1 cellular context compared by ENCODE assay signal in the genomic region with DNA sequence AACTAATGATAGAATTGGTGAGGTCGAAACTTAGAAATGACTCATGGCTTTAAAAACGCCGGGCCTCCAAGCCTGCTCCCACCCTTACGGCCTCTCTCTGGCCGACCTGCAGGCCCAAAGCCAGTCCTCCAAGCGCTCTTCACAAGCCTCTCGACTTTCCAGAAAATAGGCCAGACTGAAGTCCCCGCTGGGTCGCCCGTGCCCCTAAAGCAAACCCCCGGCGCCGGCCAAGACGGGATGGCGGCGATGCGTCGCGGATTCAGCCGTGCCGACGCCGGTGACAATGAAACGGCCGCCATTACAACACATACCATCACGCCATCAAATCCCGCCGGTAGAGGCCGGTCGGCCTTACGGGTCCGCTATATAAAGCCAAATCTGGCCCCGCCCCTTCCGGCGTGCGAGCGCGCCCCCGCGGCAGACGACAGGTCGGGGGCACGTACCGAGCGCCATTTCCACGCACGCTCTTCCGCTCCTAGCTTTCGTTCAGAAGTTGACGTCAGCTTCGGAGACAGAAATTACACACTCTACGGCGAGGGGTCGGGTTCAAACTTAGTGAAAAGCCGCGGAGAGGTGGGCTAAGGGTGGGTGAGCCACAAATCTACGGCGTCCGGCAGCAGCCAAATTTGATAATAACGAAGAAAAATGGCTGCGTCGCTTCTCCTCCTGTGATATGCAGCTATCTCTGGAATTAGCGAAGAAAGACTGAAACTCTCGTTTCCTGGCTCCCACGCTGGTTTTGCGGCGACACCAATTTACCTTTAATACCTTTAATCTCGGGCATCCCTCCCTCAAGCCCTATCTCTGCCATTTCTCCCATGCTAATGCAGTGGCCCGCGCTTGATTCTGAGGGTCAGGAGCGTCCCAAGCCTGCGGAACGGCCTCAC.
A peak's percentile ranks its signal among the peaks of the same experiment; 100 is the strongest.
TF ChIP-seq lines count a peak whose summit lies in the region.

Gene RPL3, minus strand, starts transcription at position 340 of the 887 bp plus-strand sequence. Its CDS starts 26 bp downstream, at position 314.

TF ChIP-seq in HepG2, 621 proteins besides CTCF, POLR2A, EP300 and RAD21 (continued from another document and continues in another):
- TF ChIP-seq, protein P1, sequence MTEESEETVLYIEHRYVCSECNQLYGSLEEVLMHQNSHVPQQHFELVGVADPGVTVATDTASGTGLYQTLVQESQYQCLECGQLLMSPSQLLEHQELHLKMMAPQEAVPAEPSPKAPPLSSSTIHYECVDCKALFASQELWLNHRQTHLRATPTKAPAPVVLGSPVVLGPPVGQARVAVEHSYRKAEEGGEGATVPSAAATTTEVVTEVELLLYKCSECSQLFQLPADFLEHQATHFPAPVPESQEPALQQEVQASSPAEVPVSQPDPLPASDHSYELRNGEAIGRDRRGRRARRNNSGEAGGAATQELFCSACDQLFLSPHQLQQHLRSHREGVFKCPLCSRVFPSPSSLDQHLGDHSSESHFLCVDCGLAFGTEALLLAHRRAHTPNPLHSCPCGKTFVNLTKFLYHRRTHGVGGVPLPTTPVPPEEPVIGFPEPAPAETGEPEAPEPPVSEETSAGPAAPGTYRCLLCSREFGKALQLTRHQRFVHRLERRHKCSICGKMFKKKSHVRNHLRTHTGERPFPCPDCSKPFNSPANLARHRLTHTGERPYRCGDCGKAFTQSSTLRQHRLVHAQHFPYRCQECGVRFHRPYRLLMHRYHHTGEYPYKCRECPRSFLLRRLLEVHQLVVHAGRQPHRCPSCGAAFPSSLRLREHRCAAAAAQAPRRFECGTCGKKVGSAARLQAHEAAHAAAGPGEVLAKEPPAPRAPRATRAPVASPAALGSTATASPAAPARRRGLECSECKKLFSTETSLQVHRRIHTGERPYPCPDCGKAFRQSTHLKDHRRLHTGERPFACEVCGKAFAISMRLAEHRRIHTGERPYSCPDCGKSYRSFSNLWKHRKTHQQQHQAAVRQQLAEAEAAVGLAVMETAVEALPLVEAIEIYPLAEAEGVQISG (CRISPR knock-in tag; IDR thresholded peaks at IDR 0.05) = peak; percentile 95
- no peak for TF ChIP-seq GRHL1 (CRISPR knock-in tag; conservative IDR thresholded peaks at IDR 0.05)
- TF ChIP-seq, protein P2, sequence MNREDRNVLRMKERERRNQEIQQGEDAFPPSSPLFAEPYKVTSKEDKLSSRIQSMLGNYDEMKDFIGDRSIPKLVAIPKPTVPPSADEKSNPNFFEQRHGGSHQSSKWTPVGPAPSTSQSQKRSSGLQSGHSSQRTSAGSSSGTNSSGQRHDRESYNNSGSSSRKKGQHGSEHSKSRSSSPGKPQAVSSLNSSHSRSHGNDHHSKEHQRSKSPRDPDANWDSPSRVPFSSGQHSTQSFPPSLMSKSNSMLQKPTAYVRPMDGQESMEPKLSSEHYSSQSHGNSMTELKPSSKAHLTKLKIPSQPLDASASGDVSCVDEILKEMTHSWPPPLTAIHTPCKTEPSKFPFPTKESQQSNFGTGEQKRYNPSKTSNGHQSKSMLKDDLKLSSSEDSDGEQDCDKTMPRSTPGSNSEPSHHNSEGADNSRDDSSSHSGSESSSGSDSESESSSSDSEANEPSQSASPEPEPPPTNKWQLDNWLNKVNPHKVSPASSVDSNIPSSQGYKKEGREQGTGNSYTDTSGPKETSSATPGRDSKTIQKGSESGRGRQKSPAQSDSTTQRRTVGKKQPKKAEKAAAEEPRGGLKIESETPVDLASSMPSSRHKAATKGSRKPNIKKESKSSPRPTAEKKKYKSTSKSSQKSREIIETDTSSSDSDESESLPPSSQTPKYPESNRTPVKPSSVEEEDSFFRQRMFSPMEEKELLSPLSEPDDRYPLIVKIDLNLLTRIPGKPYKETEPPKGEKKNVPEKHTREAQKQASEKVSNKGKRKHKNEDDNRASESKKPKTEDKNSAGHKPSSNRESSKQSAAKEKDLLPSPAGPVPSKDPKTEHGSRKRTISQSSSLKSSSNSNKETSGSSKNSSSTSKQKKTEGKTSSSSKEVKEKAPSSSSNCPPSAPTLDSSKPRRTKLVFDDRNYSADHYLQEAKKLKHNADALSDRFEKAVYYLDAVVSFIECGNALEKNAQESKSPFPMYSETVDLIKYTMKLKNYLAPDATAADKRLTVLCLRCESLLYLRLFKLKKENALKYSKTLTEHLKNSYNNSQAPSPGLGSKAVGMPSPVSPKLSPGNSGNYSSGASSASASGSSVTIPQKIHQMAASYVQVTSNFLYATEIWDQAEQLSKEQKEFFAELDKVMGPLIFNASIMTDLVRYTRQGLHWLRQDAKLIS (CRISPR knock-in tag; IDR thresholded peaks at IDR 0.05) = peak; percentile 70; the same call in 1 of the 2 replicates
- peak; percentile 62; the same call in 1 of the 2 replicates for TF ChIP-seq BHLHE40 (IDR thresholded peaks at IDR 0.05; ENCODE audit: low read length)
- peak; percentile 57 for TF ChIP-seq GFI1 (CRISPR knock-in tag; IDR thresholded peaks at IDR 0.05; ENCODE audit: borderline replicate concordance)
- no peak for TF ChIP-seq TRIM24 (CRISPR knock-in tag; IDR thresholded peaks at IDR 0.05)
- TF ChIP-seq KLF15 (CRISPR knock-in tag; IDR thresholded peaks at IDR 0.05; ENCODE audit: borderline replicate concordance) = no peak
- TF ChIP-seq, protein P3, sequence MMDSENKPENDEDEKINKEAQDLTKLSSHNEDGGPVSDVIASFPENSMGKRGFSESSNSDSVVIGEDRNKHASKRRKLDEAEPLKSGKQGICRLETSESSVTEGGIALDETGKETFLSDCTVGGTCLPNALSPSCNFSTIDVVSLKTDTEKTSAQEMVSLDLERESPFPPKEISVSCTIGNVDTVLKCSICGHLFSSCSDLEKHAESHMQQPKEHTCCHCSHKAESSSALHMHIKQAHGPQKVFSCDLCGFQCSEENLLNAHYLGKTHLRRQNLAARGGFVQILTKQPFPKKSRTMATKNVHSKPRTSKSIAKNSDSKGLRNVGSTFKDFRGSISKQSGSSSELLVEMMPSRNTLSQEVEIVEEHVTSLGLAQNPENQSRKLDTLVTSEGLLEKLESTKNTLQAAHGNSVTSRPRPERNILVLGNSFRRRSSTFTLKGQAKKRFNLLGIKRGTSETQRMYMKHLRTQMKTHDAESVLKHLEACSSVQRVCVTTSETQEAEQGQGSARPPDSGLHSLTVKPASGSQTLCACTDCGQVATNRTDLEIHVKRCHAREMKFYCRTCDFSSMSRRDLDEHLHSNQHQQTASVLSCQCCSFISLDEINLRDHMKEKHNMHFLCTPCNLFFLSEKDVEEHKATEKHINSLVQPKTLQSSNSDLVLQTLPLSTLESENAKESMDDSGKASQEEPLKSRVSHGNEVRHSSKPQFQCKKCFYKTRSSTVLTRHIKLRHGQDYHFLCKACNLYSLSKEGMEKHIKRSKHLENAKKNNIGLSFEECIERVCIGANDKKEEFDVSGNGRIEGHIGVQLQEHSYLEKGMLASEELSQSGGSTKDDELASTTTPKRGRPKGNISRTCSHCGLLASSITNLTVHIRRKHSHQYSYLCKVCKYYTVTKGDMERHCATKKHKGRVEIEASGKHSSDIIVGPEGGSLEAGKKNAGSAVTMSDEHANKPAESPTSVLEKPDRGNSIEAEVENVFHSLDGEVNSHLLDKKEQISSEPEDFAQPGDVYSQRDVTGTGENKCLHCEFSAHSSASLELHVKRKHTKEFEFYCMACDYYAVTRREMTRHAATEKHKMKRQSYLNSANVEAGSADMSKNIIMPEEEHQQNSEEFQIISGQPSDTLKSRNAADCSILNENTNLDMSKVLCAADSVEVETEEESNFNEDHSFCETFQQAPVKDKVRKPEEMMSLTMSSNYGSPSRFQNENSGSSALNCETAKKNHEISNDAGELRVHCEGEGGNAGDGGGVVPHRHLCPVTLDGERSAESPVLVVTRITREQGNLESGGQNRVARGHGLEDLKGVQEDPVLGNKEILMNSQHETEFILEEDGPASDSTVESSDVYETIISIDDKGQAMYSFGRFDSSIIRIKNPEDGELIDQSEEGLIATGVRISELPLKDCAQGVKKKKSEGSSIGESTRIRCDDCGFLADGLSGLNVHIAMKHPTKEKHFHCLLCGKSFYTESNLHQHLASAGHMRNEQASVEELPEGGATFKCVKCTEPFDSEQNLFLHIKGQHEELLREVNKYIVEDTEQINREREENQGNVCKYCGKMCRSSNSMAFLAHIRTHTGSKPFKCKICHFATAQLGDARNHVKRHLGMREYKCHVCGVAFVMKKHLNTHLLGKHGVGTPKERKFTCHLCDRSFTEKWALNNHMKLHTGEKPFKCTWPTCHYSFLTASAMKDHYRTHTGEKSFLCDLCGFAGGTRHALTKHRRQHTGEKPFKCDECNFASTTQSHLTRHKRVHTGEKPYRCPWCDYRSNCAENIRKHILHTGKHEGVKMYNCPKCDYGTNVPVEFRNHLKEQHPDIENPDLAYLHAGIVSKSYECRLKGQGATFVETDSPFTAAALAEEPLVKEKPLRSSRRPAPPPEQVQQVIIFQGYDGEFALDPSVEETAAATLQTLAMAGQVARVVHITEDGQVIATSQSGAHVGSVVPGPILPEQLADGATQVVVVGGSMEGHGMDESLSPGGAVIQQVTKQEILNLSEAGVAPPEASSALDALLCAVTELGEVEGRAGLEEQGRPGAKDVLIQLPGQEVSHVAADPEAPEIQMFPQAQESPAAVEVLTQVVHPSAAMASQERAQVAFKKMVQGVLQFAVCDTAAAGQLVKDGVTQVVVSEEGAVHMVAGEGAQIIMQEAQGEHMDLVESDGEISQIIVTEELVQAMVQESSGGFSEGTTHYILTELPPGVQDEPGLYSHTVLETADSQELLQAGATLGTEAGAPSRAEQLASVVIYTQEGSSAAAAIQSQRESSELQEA (CRISPR knock-in tag; IDR thresholded peaks at IDR 0.05; ENCODE audit: not compliant biosample characterization) = peak; percentile 80
- peak; percentile 87 for TF ChIP-seq ZNF772 (CRISPR knock-in tag; IDR thresholded peaks at IDR 0.05)
- no peak for TF ChIP-seq PRPF4 (IDR thresholded peaks at IDR 0.05; ENCODE audit: low read depth, low read length, poor library complexity, severe bottlenecking)
- no peak; the same call in none of the 2 replicates for TF ChIP-seq SMAD9 (CRISPR knock-in tag; IDR thresholded peaks at IDR 0.05)
- TF ChIP-seq MIER2 (CRISPR knock-in tag; IDR thresholded peaks at IDR 0.05) = peak; percentile 40; the same call in 1 of the 2 replicates
- peak; percentile 93 for TF ChIP-seq YY1 (IDR thresholded peaks at IDR 0.05; ENCODE audit: insufficient read depth, insufficient replicate concordance, low read depth, low read length)
- peak; percentile 65 for TF ChIP-seq DBP (CRISPR knock-in tag; IDR thresholded peaks at IDR 0.05; ENCODE audit: not compliant biosample characterization)
- TF ChIP-seq SP2 (CRISPR knock-in tag; IDR thresholded peaks at IDR 0.05) = peak; percentile 72
- TF ChIP-seq, protein P4, sequence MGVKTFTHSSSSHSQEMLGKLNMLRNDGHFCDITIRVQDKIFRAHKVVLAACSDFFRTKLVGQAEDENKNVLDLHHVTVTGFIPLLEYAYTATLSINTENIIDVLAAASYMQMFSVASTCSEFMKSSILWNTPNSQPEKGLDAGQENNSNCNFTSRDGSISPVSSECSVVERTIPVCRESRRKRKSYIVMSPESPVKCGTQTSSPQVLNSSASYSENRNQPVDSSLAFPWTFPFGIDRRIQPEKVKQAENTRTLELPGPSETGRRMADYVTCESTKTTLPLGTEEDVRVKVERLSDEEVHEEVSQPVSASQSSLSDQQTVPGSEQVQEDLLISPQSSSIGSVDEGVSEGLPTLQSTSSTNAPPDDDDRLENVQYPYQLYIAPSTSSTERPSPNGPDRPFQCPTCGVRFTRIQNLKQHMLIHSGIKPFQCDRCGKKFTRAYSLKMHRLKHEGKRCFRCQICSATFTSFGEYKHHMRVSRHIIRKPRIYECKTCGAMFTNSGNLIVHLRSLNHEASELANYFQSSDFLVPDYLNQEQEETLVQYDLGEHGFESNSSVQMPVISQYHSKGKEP (CRISPR knock-in tag; IDR thresholded peaks at IDR 0.05) = peak; percentile 53; the same call in 1 of the 2 replicates
- TF ChIP-seq ZNF589 (CRISPR knock-in tag; conservative IDR thresholded peaks at IDR 0.05) = peak; percentile 83; the same call in 1 of the 2 replicates
- peak; percentile 80; the same call in 1 of the 2 replicates for TF ChIP-seq MYPOP (CRISPR knock-in tag; IDR thresholded peaks at IDR 0.05)
- TF ChIP-seq, protein P5, sequence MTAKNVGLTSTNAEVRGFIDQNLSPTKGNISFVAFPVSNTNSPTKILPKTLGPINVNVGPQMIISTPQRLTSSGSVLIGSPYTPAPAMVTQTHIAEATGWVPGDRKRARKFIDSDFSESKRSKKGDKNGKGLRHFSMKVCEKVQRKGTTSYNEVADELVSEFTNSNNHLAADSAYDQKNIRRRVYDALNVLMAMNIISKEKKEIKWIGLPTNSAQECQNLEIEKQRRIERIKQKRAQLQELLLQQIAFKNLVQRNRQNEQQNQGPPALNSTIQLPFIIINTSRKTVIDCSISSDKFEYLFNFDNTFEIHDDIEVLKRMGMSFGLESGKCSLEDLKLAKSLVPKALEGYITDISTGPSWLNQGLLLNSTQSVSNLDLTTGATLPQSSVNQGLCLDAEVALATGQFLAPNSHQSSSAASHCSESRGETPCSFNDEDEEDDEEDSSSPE (CRISPR knock-in tag; IDR thresholded peaks at IDR 0.05) = peak; percentile 81
- TF ChIP-seq MBD4 (IDR thresholded peaks at IDR 0.05; ENCODE audit: borderline replicate concordance, low read length) = no peak
- no peak for TF ChIP-seq ZNF749 (CRISPR knock-in tag; IDR thresholded peaks at IDR 0.05; ENCODE audit: borderline replicate concordance)
- TF ChIP-seq, protein P6, sequence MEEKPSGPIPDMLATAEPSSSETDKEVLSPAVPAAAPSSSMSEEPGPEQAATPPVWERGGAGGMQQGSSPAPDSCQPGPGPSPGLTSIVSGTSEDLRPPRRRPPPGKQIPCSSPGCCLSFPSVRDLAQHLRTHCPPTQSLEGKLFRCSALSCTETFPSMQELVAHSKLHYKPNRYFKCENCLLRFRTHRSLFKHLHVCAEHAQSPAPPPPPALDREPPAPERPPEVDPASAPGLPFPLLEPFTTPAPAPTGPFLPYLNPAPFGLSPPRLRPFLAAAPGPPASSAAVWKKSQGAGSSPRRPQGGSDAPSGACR (CRISPR knock-in tag; IDR thresholded peaks at IDR 0.05) = no peak
